8 cellular contexts compared by ENCODE assay signal in genomic region chr22:24325105-24325757, GRCh38. TPM values are rescaled to one million over a fixed set of nuclear protein-coding genes. Genes with fewer than 3 reads are reported as not detected.
DNase-seq lines count a peak whose midpoint lies in the region; ATAC-seq and TF ChIP-seq lines count a peak whose summit lies in the region.

No MANE protein-coding gene starts in this region.

- CTCF ChIA-PET in WTC11 (lab: Charles Lee): no interaction called here

- H3K36me3 ChIP-seq in SU-DHL-6 (ENCODE audit: low read length) (peaks cover 32% of the 10 kb centered on the region), esophagus squamous epithelium (peaks cover 0 to 92% (median 0%) of the 10 kb centered on the region in 3 donors)

- no peak overlapping the region for H2AFZ ChIP-seq in SU-DHL-6 (ENCODE audit: low read depth, low read length, severe bottlenecking)

- 20 to 29% methylated on average over 5 of the region's 5 CpGs for WGBS in esophagus squamous epithelium, 2 donors

- H3K9ac ChIP-seq in SU-DHL-6 (ENCODE audit: low read length): no peak overlapping the region

- no peak overlapping the region for H3K4me3 ChIP-seq in SU-DHL-6 (ENCODE audit: insufficient read depth, low read length, poor library complexity, severe bottlenecking)
- H3K4me3 ChIP-seq in esophagus squamous epithelium: no peak overlapping the region

- H3K36me3 Mint-ChIP-seq in activated T-cell treated with anti-CD3 and anti-CD28 coated beads, Interleukin-2, amount 50 U/mL, for 4 hours (ENCODE audit: insufficient read depth): peaks cover 21% of the 10 kb centered on the region
- H3K36me3 Mint-ChIP-seq in nephron (ENCODE audit: low read depth): peaks cover 73% of the 10 kb centered on the region
- H3K36me3 Mint-ChIP-seq in WTC11: peaks cover 43% of the 10 kb centered on the region

- H3K9me3 Mint-ChIP-seq in activated T-cell treated with anti-CD3 and anti-CD28 coated beads, Interleukin-2, amount 50 U/mL, for 4 hours: no peaks in the 10 kb centered on the region
- no peaks in the 10 kb centered on the region for H3K9me3 Mint-ChIP-seq in nephron
- H3K9me3 Mint-ChIP-seq in WTC11: no peaks in the 10 kb centered on the region

- H3K9me3 ChIP-seq in SU-DHL-6 (ENCODE audit: insufficient read depth, low read length) (no peaks in the 10 kb centered on the region), esophagus squamous epithelium (no peaks in the 10 kb centered on the region)

- no peaks in the 10 kb centered on the region for H4K20me1 ChIP-seq in SU-DHL-6 (ENCODE audit: low read depth, low read length)

- H3K27me3 ChIP-seq in SU-DHL-6 (ENCODE audit: low read length): no peaks in the 10 kb centered on the region
- H3K27me3 ChIP-seq in esophagus squamous epithelium: no peaks in the 10 kb centered on the region

- intact Hi-C loops in esophagus squamous epithelium (cut with DNase I): no loop called here

- POLR2A ChIA-PET in WTC11 (lab: Charles Lee): no interaction called here

- H3K27ac Mint-ChIP-seq in nephron (peak overlapping the region in 2 of 3 experiments; percentile 45 to 78), WTC11 (no peak overlapping the region)

- H3K9me2 ChIP-seq in SU-DHL-6 (replicated peaks; ENCODE audit: insufficient read depth, low read length): no peaks in the 10 kb centered on the region

- no peaks in the 10 kb centered on the region for H3K27me3 Mint-ChIP-seq in activated T-cell treated with anti-CD3 and anti-CD28 coated beads, Interleukin-2, amount 50 U/mL, for 4 hours (ENCODE audit: low read depth)
- no peaks in the 10 kb centered on the region for H3K27me3 Mint-ChIP-seq in nephron (ENCODE audit: low read depth)
- no peaks in the 10 kb centered on the region for H3K27me3 Mint-ChIP-seq in WTC11 (ENCODE audit: low read depth)

- no peak for DNase-seq in activated T-cell treated with anti-CD3 and anti-CD28 coated beads, Interleukin-2, amount 50 U/mL, for 4 hours
- DNase-seq in activated T-cell treated with anti-CD3 and anti-CD28 coated beads, Interleukin-2, amount 50 U/mL, for 1 hour: no peak
- no peak for DNase-seq in esophagus squamous epithelium (lab: John Stamatoyannopoulos, UW)
- DNase-seq in WTC11 (ENCODE audit: low spot score): no peak

- no peak overlapping the region for H3K4me3 Mint-ChIP-seq in activated T-cell treated with anti-CD3 and anti-CD28 coated beads, Interleukin-2, amount 50 U/mL, for 4 hours
- H3K4me3 Mint-ChIP-seq in nephron (no peak overlapping the region), WTC11 (no peak overlapping the region)

- 0 out of 2 replicates have a peak overlapping the region, but pooled peaks have one; percentile 24 for H3K27ac ChIP-seq in SU-DHL-6 (ENCODE audit: low read depth, low read length)
- no peak overlapping the region for H3K27ac ChIP-seq in esophagus squamous epithelium

- peaks cover 25% of the 10 kb centered on the region for H3K4me1 Mint-ChIP-seq in activated T-cell treated with anti-CD3 and anti-CD28 coated beads, Interleukin-2, amount 50 U/mL, for 4 hours (ENCODE audit: low read depth)
- H3K4me1 Mint-ChIP-seq in nephron: no peaks in the 10 kb centered on the region
- no peaks in the 10 kb centered on the region; the same call in 1 of the 2 replicates for H3K4me1 Mint-ChIP-seq in WTC11

- TF ChIP-seq CTCF in LNCAP (IDR thresholded peaks at IDR 0.05): peak; percentile 71
- peak; percentile 61 for TF ChIP-seq CTCF in SU-DHL-6 (IDR thresholded peaks at IDR 0.05; ENCODE audit: insufficient read depth, low read length, poor library complexity, severe bottlenecking)
- TF ChIP-seq CTCF in esophagus squamous epithelium (IDR thresholded peaks at IDR 0.05): peak; percentile 39 to 65 (median 54)
- TF ChIP-seq CTCF in nephron (IDR thresholded peaks at IDR 0.05; ENCODE audit: unreplicated experiment in 3 of 3): peak; percentile 55 to 62 (median 59)
- no peak for TF ChIP-seq CTCF in WTC11 (IDR thresholded peaks at IDR 0.05)

- peaks cover 12% of the 10 kb centered on the region for H3F3A ChIP-seq in SU-DHL-6 (ENCODE audit: insufficient read depth)

- ATAC-seq in activated T-cell treated with anti-CD3 and anti-CD28 coated beads, Interleukin-2, amount 50 U/mL, for 4 hours: peak; percentile 57 to 58
- no peak for ATAC-seq in WTC11
- ATAC-seq in GM18909 (IDR thresholded peaks at IDR 0.05; ENCODE audit: poor library complexity, unreplicated experiment): no peak

- H3K4me2 ChIP-seq in SU-DHL-6 (ENCODE audit: low read depth, low read length, poor library complexity, severe bottlenecking): peak overlapping the region; percentile 26

- H3K79me2 ChIP-seq in SU-DHL-6 (ENCODE audit: insufficient read depth, low read length): no peaks in the 10 kb centered on the region

- no peak for TF ChIP-seq POLR2A in esophagus squamous epithelium (IDR thresholded peaks at IDR 0.05)

- peaks cover 0 to 5% (median 3%) of the 10 kb centered on the region in 3 donors for H3K4me1 ChIP-seq in esophagus squamous epithelium

TF ChIP-seq in WTC11, 78 proteins besides CTCF, POLR2A, EP300 and RAD21:
- no peak for TF ChIP-seq ZNF425 (CRISPR knock-in tag; conservative IDR thresholded peaks at IDR 0.05)
- no peak for TF ChIP-seq ZNF263 (CRISPR knock-in tag; IDR thresholded peaks at IDR 0.05; ENCODE audit: low read depth)
- TF ChIP-seq ZNF512 (CRISPR knock-in tag; IDR thresholded peaks at IDR 0.05; ENCODE audit: borderline replicate concordance): no peak
- TF ChIP-seq ATF3 (CRISPR knock-in tag; conservative IDR thresholded peaks at IDR 0.05): no peak
- no peak for TF ChIP-seq MLX (CRISPR knock-in tag; IDR thresholded peaks at IDR 0.05)
- no peak for TF ChIP-seq E2F5 (CRISPR knock-in tag; IDR thresholded peaks at IDR 0.05)
- TF ChIP-seq USF2 (CRISPR knock-in tag; IDR thresholded peaks at IDR 0.05): no peak

RNA-seq across cellular contexts. Expression of gene SPECC1L, which starts 54.6 kb away (rescaled TPM):
- total RNA-seq in activated T-cell treated with anti-CD3 and anti-CD28 coated beads, Interleukin-2, amount 50 U/mL, for 4 hours: 10 to 100 TPM; 31.4 to 33.6 (median 33.1) TPM
- total RNA-seq in esophagus squamous epithelium (10 to 100 TPM; 21.4 to 31.9 (median 27.7) TPM), WTC11 (2021) (44.6 to 51.0 TPM (median 45.2 TPM) in 3 replicates)

Comparison
In these comparisons a context has a peak if more than half of its experiments do, and no peak if none do; other contexts are left out.
1. ATAC-seq: peak in activated T-cell treated with anti-CD3 and anti-CD28 coated beads, Interleukin-2, amount 50 U/mL, for 4 hours (2 of 2); none in WTC11 (single experiment) and GM18909 (single experiment).